In the genomic region with DNA sequence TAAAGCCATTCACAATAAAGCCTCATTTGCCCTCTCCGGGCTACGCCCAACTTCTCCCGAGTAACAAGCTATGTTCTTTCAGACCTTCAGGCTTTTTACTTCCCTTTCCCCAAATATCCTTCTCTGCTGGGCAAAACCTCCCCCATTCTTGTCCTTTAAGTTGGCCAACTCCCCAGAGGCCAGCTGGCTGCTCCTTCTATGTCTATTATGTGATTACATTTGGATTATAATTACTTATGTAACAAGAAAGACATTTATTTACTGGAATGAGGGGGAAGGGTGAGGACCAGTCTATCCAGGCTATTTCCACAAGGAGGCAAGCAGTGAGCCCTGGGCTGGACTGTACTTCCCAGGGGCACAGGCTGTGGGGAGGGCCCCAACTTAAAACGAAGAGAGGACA, we compare ENCODE assay signal across 12 cellular contexts.
DNase-seq lines count a peak whose midpoint lies in the region; ATAC-seq and TF ChIP-seq lines count a peak whose summit lies in the region.
"Had no signal": no experiment of that assay in that cellular context is flagged by ENCODE, and none has a peak within 500 bp of the region (broad histone marks: within the 10 kb centered on the region; RNA-seq: fewer than 3 reads in every experiment).

No MANE protein-coding gene starts in this region.

- CTCF ChIA-PET in mammary epithelial cell (lab: Charles Lee; ENCODE audit: low non-redundant PET) (no interaction called here), WTC11 (lab: Charles Lee) (interaction anchor here (2.9 kb wide), 1 partner anchor 30 kb away, joined by 10 read pairs; no protein-coding TSS in a partner anchor)

- in situ Hi-C loops in mammary epithelial cell (cut with MboI; ENCODE audit: low sequenced_read_pairs in 2 of 2): no loop called here

- DNase-seq in breast epithelium (ENCODE audit: low spot score in 2 of 2) (no peak), mammary epithelial cell (no peak), WTC11 (ENCODE audit: low spot score) (no peak), lower lobe of right lung (peak; percentile 53), aorta (no peak), HT-29 (ENCODE audit: low spot score) (no peak)
- no peak for DNase-seq in activated T-cell treated with anti-CD3 and anti-CD28 coated beads, Interleukin-2, amount 50 U/mL, for 24 hours

- POLR2A ChIA-PET in WTC11 (lab: Charles Lee): no interaction called here

- no peak overlapping the region for H3K4me2 ChIP-seq in mammary epithelial cell (ENCODE audit: insufficient read depth, low read depth, low read length)
- H3K4me2 ChIP-seq: hepatocyte, neural progenitor cell had no signal

- H4K20me1 ChIP-seq in mammary epithelial cell (ENCODE audit: insufficient read depth, low read length): no peaks in the 10 kb centered on the region

- intact Hi-C loops in breast epithelium (cut with DNase I; ENCODE audit: low total_unique reads): no loop called here
- intact Hi-C loops in mammary epithelial cell (cut with micrococcal nuclease): no loop called here
- intact Hi-C loops in lower lobe of right lung (cut with DNase I): no loop called here
- intact Hi-C loops in aorta (cut with DNase I): loop anchor here in 1 of 2 donors (5.0 kb wide), 1 partner anchor 85 kb away; a partner anchor contains a TSS

- TF ChIP-seq CTCF in breast epithelium (IDR thresholded peaks at IDR 0.05) (no peak), mammary epithelial cell (conservative IDR thresholded peaks at IDR 0.05 in 1 of 2, IDR thresholded peaks at IDR 0.05 in 1 of 2; ENCODE audit: extremely low read depth in 1 of 2, insufficient read depth in 1 of 2, low read depth in 1 of 2, low read length in 2 of 2) (no peak), WTC11 (IDR thresholded peaks at IDR 0.05) (no peak), lower lobe of right lung (IDR thresholded peaks at IDR 0.05) (no peak)

- H3K27ac Mint-ChIP-seq in WTC11: peak overlapping the region; percentile 44
- no peak overlapping the region for H3K27ac Mint-ChIP-seq in activated T-cell treated with anti-CD3 and anti-CD28 coated beads, Interleukin-2, amount 50 U/mL, for 24 hours

- no peak overlapping the region for H2AFZ ChIP-seq in mammary epithelial cell (ENCODE audit: low read depth, low read length)
- H2AFZ ChIP-seq: hepatocyte, neural progenitor cell had no signal

- TF ChIP-seq POLR2A in breast epithelium (IDR thresholded peaks at IDR 0.05): no peak

- H3K36me3 ChIP-seq in breast epithelium (no peaks in the 10 kb centered on the region), mammary epithelial cell (ENCODE audit: insufficient read depth, low read length) (no peaks in the 10 kb centered on the region), lower lobe of right lung (no peaks in the 10 kb centered on the region), aorta (ENCODE audit: control insufficient read depth in 1 of 2, insufficient read depth in 2 of 2, low read length in 1 of 2) (no peaks in the 10 kb centered on the region)
- H3K36me3 ChIP-seq: neural progenitor cell, SJSA1 had no signal

- no peaks in the 10 kb centered on the region for H3K36me3 Mint-ChIP-seq in WTC11
- H3K36me3 Mint-ChIP-seq in activated T-cell treated with anti-CD3 and anti-CD28 coated beads, Interleukin-2, amount 50 U/mL, for 24 hours (ENCODE audit: low read depth): no peaks in the 10 kb centered on the region

- no TSS peak for BruUV-seq in mammary epithelial cell (replicated peaks; lab: Mats Ljungman, UMichigan)

- peaks cover 10 to 13% of the 10 kb centered on the region in 2 donors for H3K4me1 ChIP-seq in breast epithelium
- no peaks in the 10 kb centered on the region for H3K4me1 ChIP-seq in mammary epithelial cell (ENCODE audit: insufficient read depth, low read length)
- peaks cover 98% of the 10 kb centered on the region for H3K4me1 ChIP-seq in lower lobe of right lung
- H3K4me1 ChIP-seq in aorta (ENCODE audit: control insufficient read depth in 1 of 2, insufficient read depth in 2 of 2, low read length in 2 of 2): peaks cover 10 to 27% of the 10 kb centered on the region in 2 donors

- dilution Hi-C loops in mammary epithelial cell (cut with HindIII; ENCODE audit: low sequenced_read_pairs): no loop called here

- H3K27ac ChIP-seq in breast epithelium: peak overlapping the region; percentile 53 to 68
- H3K27ac ChIP-seq in mammary epithelial cell (ENCODE audit: insufficient read depth, low read depth, low read length): no peak overlapping the region
- peak overlapping the region; percentile 81 for H3K27ac ChIP-seq in lower lobe of right lung
- peak overlapping the region; percentile 22 to 60 for H3K27ac ChIP-seq in aorta (ENCODE audit: low read depth in 1 of 2, low read length in 2 of 2)
- H3K27ac ChIP-seq: hepatocyte, neural progenitor cell, SJSA1 had no signal

- H3K27me3 ChIP-seq in breast epithelium (no peaks in the 10 kb centered on the region), mammary epithelial cell (ENCODE audit: insufficient read depth, low read length) (no peaks in the 10 kb centered on the region), lower lobe of right lung (ENCODE audit: low read depth) (no peaks in the 10 kb centered on the region), aorta (ENCODE audit: control insufficient read depth in 1 of 2, insufficient read depth in 2 of 2, low read length in 1 of 2) (no peaks in the 10 kb centered on the region)
- H3K27me3 ChIP-seq: hepatocyte, neural progenitor cell, SJSA1 had no signal

- H3K9me3 ChIP-seq in breast epithelium: no peaks in the 10 kb centered on the region
- H3K9me3 ChIP-seq in mammary epithelial cell (replicated peaks; ENCODE audit: insufficient read depth, low read length): no peaks in the 10 kb centered on the region
- no peaks in the 10 kb centered on the region for H3K9me3 ChIP-seq in lower lobe of right lung
- no peaks in the 10 kb centered on the region for H3K9me3 ChIP-seq in aorta (ENCODE audit: control insufficient read depth, low read length)
- H3K9me3 ChIP-seq: SJSA1 had no signal

- H3K79me2 ChIP-seq in mammary epithelial cell (ENCODE audit: insufficient read depth, low read length): peaks cover 87% of the 10 kb centered on the region

- 43% methylated on average over 4 of the region's 4 CpGs for whole genome bisulfite sequencing in mammary epithelial cell (ENCODE audit: low coverage, missing lambda C conversion rate)
- WGBS in aorta, 2 donors: 9 to 10% methylated on average over 4 of the region's 4 CpGs

- peak; percentile 26 for ATAC-seq in WTC11
- peak; percentile 41 to 44 for ATAC-seq in lower lobe of right lung
- peak; percentile 44 for ATAC-seq in aorta (ENCODE audit: low FRiP score)
- no peak for ATAC-seq in GM18873 (IDR thresholded peaks at IDR 0.05; ENCODE audit: low FRiP score, unreplicated experiment)

- H3K9ac ChIP-seq in mammary epithelial cell (ENCODE audit: insufficient read depth, low read length): no peak overlapping the region
- H3K9ac ChIP-seq: neural progenitor cell had no signal

- no peaks in the 10 kb centered on the region for H3K9me3 Mint-ChIP-seq in WTC11
- no peaks in the 10 kb centered on the region for H3K9me3 Mint-ChIP-seq in activated T-cell treated with anti-CD3 and anti-CD28 coated beads, Interleukin-2, amount 50 U/mL, for 24 hours
- H3K9me3 Mint-ChIP-seq: neural progenitor cell had no signal

- no peak overlapping the region for H3K4me3 Mint-ChIP-seq in WTC11
- H3K4me3 Mint-ChIP-seq in activated T-cell treated with anti-CD3 and anti-CD28 coated beads, Interleukin-2, amount 50 U/mL, for 24 hours: no peak overlapping the region
- H3K4me3 Mint-ChIP-seq: neural progenitor cell had no signal

- H3K4me3 ChIP-seq in breast epithelium: no peak overlapping the region
- H3K4me3 ChIP-seq in mammary epithelial cell (replicated peaks in 1 of 3; ENCODE audit: insufficient read depth in 1 of 3, low read depth in 2 of 3, low read length in 3 of 3): no peak overlapping the region
- H3K4me3 ChIP-seq in lower lobe of right lung: peak overlapping the region; percentile 14
- no peak overlapping the region for H3K4me3 ChIP-seq in aorta (ENCODE audit: low read length in 2 of 2)
- H3K4me3 ChIP-seq: GM12878, hepatocyte, neural progenitor cell, SJSA1 had no signal

- peaks cover 69% of the 10 kb centered on the region for H3K4me1 Mint-ChIP-seq in WTC11
- peaks cover 65% of the 10 kb centered on the region for H3K4me1 Mint-ChIP-seq in activated T-cell treated with anti-CD3 and anti-CD28 coated beads, Interleukin-2, amount 50 U/mL, for 24 hours (ENCODE audit: low read depth)

- H3K27me3 Mint-ChIP-seq in WTC11 (ENCODE audit: low read depth): no peaks in the 10 kb centered on the region
- no peaks in the 10 kb centered on the region for H3K27me3 Mint-ChIP-seq in activated T-cell treated with anti-CD3 and anti-CD28 coated beads, Interleukin-2, amount 50 U/mL, for 24 hours

TF ChIP-seq in WTC11, 78 proteins besides CTCF, POLR2A, EP300 and RAD21:
- TF ChIP-seq, protein P1, sequence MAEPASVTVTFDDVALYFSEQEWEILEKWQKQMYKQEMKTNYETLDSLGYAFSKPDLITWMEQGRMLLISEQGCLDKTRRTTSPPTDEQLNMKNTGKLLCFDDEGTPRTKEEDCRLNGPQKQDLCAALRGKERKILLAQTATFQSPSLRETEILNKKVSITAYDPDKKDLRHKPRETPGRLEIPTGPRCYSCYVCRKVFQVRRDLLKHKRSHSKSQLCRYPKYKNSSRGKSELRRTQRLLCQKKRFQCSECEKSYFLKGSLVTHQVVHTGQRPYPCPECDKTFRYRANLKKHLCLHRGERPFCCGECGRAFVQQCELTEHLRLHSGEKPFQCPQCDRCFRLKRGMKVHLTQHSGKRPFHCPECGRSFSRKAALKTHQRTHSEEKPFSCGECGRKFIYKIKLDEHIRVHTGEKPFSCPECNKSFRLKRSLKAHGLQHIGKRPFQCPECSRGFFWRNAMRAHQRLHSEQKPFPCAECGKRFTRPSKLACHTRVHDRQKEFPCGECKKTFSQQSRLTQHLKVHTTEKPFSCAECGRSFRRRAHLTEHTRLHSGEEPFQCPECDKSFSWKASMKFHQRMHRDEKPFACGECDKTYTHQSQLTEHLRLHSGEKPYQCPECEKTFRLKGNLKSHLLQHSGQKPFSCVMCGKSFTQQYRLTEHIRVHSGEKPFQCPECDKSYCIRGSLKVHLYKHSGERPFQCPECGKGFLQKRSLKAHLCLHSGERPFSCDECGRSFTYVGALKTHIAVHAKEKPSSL (CRISPR knock-in tag; conservative IDR thresholded peaks at IDR 0.05): no peak
- TF ChIP-seq ZNF396 (CRISPR knock-in tag; IDR thresholded peaks at IDR 0.05; ENCODE audit: borderline replicate concordance): no peak
